8 cellular contexts compared by ENCODE assay signal in the genomic region with DNA sequence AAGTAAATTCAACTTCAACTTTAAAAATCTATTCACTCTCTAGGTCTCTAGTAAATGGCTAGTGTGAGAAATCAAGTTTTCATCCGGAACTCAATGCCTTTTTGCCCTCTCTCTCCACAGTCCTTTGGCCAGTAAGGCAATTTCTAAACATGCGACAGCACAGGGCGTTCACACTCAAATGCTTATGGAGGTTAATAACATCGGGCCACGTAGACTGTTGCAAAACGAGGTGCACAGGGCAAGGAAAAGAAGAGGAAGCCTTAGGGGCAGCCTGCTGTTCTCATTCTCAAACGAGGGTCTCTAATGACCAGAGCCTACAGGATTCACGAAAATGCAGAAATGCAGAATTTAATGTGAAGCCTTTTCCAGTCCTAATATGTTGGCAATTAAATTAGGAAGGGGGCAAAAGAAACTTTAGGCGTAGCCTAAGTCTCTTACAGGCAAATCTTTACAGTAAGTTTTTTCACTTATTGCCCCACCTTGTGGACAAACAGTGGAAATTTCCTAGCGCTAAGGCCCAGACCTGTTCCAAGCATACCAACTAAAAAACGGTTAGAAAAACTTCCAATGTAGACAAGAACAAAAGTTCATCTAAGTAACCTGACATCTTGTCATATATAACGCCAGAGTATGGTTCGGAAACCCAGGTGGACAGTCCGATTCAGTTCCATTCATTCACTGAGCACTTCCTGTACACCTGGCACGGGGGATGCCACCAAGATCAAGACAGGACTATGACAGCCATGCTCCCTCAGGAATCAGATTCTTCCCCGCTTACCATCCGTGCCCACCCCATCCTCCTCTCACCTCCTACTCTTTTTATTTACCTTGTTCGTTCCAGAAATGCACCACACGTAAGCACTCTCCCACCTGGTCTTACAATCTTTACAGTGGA. TPM values are rescaled to one million over a fixed set of nuclear protein-coding genes. Genes with fewer than 3 reads are reported as not detected.
DNase-seq lines count a peak whose midpoint lies in the region; ATAC-seq and TF ChIP-seq lines count a peak whose summit lies in the region.

No MANE protein-coding gene starts in this region.

- BruUV-seq in Calu3 (replicated peaks; lab: Mats Ljungman, UMichigan) = no TSS peak

- H3K4me3 ChIP-seq in RWPE2 (ENCODE audit: severe bottlenecking) (no peak overlapping the region), dorsolateral prefrontal cortex (peak overlapping the region in 26 of 59 donors; percentile 1 to 41 (median 14)), vagina (peak overlapping the region; percentile 8 to 17)

- peaks cover 6% of the 10 kb centered on the region for H3K36me3 Mint-ChIP-seq in Calu3 (ENCODE audit: insufficient read depth, unreplicated experiment)
- no peaks in the 10 kb centered on the region for H3K36me3 Mint-ChIP-seq in mesothelial cell of epicardium

- no peak for TF ChIP-seq POLR2A in vagina (IDR thresholded peaks at IDR 0.05)

- no peaks in the 10 kb centered on the region for H3K36me3 ChIP-seq in RWPE2 (ENCODE audit: low read depth)
- H3K36me3 ChIP-seq in vagina = no peaks in the 10 kb centered on the region

- no peaks in the 10 kb centered on the region for H3K4me1 Mint-ChIP-seq in Calu3 (ENCODE audit: low read depth, unreplicated experiment)
- peaks cover 13% of the 10 kb centered on the region for H3K4me1 Mint-ChIP-seq in mesothelial cell of epicardium

- H3K27me3 Mint-ChIP-seq in Calu3 (ENCODE audit: unreplicated experiment) (no peaks in the 10 kb centered on the region), mesothelial cell of epicardium (ENCODE audit: low read depth) (no peaks in the 10 kb centered on the region)

- no peaks in the 10 kb centered on the region for H3K9me3 Mint-ChIP-seq in Calu3 (ENCODE audit: low read depth, unreplicated experiment)
- H3K9me3 Mint-ChIP-seq in mesothelial cell of epicardium = no peaks in the 10 kb centered on the region

- peaks cover 2% of the 10 kb centered on the region for H3K9me3 ChIP-seq in RWPE2 (ENCODE audit: severe bottlenecking)
- H3K9me3 ChIP-seq in vagina = no peaks in the 10 kb centered on the region

- DNase-seq in Calu3 (peak; percentile 21), RWPE2 (ENCODE audit: low spot score) (no peak), dorsolateral prefrontal cortex (peak in 1 of 10 donors; percentile 15), mesothelial cell of epicardium (ENCODE audit: low spot score in 2 of 2, unreplicated experiment in 2 of 2) (no peak), vagina (ENCODE audit: extremely low spot score in 2 of 2) (no peak)

- intact Hi-C loops in Calu3 (cut with micrococcal nuclease; ENCODE audit: unreplicated experiment) (loop anchor here (1.0 to 2.0 kb wide), 4 partner anchors 43 to 399 kb away; no protein-coding TSS in a partner anchor), dorsolateral prefrontal cortex (cut with DNase I) (loop anchor here (1.0 to 10.0 kb wide), 5 partner anchors 115 to 405 kb away; partner anchors contain the start of genes FRY (in 1 of the 2) and N4BP2L1 (in 1 of the 2)), vagina (cut with DNase I) (loop anchor here (5.0 to 10.0 kb wide), 2 partner anchors 288 to 405 kb away; no protein-coding TSS in a partner anchor)

- no peaks in the 10 kb centered on the region for H3K4me1 ChIP-seq in RWPE2 (ENCODE audit: insufficient read depth, poor library complexity, severe bottlenecking)
- H3K4me1 ChIP-seq in vagina = peaks cover 4% of the 10 kb centered on the region

- H3K27ac ChIP-seq in RWPE2 (ENCODE audit: poor library complexity, severe bottlenecking) = no peak overlapping the region
- no peak overlapping the region for H3K27ac ChIP-seq in dorsolateral prefrontal cortex
- H3K27ac ChIP-seq in vagina = peak overlapping the region; percentile 31

- CTCF ChIA-PET in Calu3 (lab: Charles Lee) = no interaction called here

- TF ChIP-seq CTCF in Calu3 (IDR thresholded peaks at IDR 0.05; ENCODE audit: unreplicated experiment) = peak; percentile 50
- TF ChIP-seq CTCF in RWPE2 (IDR thresholded peaks at IDR 0.05; ENCODE audit: poor library complexity, severe bottlenecking) = peak; percentile 71
- peak; percentile 47 to 85 (median 77) for TF ChIP-seq CTCF in dorsolateral prefrontal cortex (IDR thresholded peaks at IDR 0.05 in 54 of 56, conservative IDR thresholded peaks at IDR 0.05 in 2 of 56; ENCODE audit: low read depth in 1 of 56, partially characterized antibody in 56 of 56)
- TF ChIP-seq CTCF in mesothelial cell of epicardium (IDR thresholded peaks at IDR 0.05; ENCODE audit: unreplicated experiment) = peak; percentile 85
- peak; percentile 62 to 82 (median 70) for TF ChIP-seq CTCF in vagina (IDR thresholded peaks at IDR 0.05)

- no peak overlapping the region for H3K27ac Mint-ChIP-seq in Calu3 (ENCODE audit: unreplicated experiment)
- H3K27ac Mint-ChIP-seq in mesothelial cell of epicardium = peak overlapping the region; percentile 8

- no peak overlapping the region for H3K4me3 Mint-ChIP-seq in Calu3 (ENCODE audit: low read depth, unreplicated experiment)
- H3K4me3 Mint-ChIP-seq in mesothelial cell of epicardium = no peak overlapping the region

- H3K27me3 ChIP-seq in RWPE2 (ENCODE audit: insufficient read depth, poor library complexity, severe bottlenecking) (no peaks in the 10 kb centered on the region), dorsolateral prefrontal cortex (peaks cover 0 to 4% (median 0%) of the 10 kb centered on the region in 45 donors), vagina (no peaks in the 10 kb centered on the region)

- peak; percentile 53 for ATAC-seq in GM19023 (IDR thresholded peaks at IDR 0.05; ENCODE audit: unreplicated experiment)
- ATAC-seq in HG03520 (IDR thresholded peaks at IDR 0.05; ENCODE audit: unreplicated experiment) = peak; percentile 62
- ATAC-seq in RWPE2 (ENCODE audit: low read depth) = peak; percentile 78
- no peak for ATAC-seq in HG03095 (IDR thresholded peaks at IDR 0.05; ENCODE audit: unreplicated experiment)

RNA-seq across cellular contexts. Expression of gene ZAR1L, which starts 5.1 kb away (rescaled TPM):
- total RNA-seq in Calu3 (2022) (not detected in 2 replicates), dorsolateral prefrontal cortex (under 1 TPM in 2 of 120 experiments, not detected in 118; 0.35 TPM), mesothelial cell of epicardium (0.16 TPM in 1 of 3 replicates, not detected in the others), vagina (not detected)

RNA-seq across cellular contexts. Expression of gene BRCA2, which starts 5.2 kb away (rescaled TPM):
- 11.0 and 12.8 TPM in 2 replicates for total RNA-seq in Calu3 (2022)
- 1 to 10 TPM in 31 of 120 experiments, under 1 TPM in 89; 0.11 to 3.3 (median 0.60) TPM for total RNA-seq in dorsolateral prefrontal cortex
- total RNA-seq in mesothelial cell of epicardium = 6.5 to 10.3 TPM (median 8.1 TPM) in 3 replicates
- 3.9 TPM for total RNA-seq in vagina
